In the genomic region with DNA sequence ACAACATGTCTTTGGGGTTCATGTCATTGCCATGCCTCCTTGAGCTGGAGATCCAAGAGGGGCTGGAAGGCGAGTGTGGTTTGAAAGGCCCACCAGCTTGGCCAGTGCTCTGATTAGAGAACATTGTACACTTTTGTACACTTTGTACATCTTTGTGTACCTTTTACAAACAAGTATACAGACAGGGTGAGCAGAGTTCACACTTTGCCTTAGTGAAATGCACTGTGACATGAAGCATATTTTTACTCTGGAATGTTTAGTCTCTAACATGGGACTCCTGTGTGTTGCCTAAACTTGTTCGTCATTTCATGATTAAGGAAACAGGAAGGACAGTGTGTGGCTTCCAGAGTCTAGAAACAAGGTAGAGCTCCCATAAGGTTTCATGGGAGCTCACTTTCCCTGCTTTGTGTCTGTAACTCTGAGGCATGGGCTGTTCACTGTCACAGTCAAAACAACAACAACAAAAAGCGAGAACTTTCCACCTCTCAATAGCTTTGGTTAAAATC, we compare ENCODE assay signal across 15 cellular contexts.
"Had no signal": no experiment of that assay in that cellular context is flagged by ENCODE, and none has a peak within 500 bp of the region (broad histone marks: within the 10 kb centered on the region; RNA-seq: fewer than 3 reads in every experiment).

No MANE protein-coding gene starts in this region.

- H3K27me3 Mint-ChIP-seq: activated B cell treated with CpG ODN at 0.5 μM for 24 hours; activated CD4-positive, alpha-beta memory T cell treated with anti-CD3 and anti-CD28 coated beads for 36 hours; activated naive CD8-positive, alpha-beta T cell; stimulated activated naive CD8-positive, alpha-beta T cell treated with anti-CD3 and anti-CD28 coated beads, Interleukin-15, amount 100 ng/mL, for 72 hours had no signal

- H3K4me3 Mint-ChIP-seq: activated B cell treated with CpG ODN at 0.5 μM for 24 hours; activated CD4-positive, alpha-beta memory T cell treated with anti-CD3 and anti-CD28 coated beads for 36 hours; activated naive CD8-positive, alpha-beta T cell; naive thymus-derived CD8-positive, alpha-beta T cell; stimulated activated naive CD8-positive, alpha-beta T cell treated with anti-CD3 and anti-CD28 coated beads, Interleukin-15, amount 100 ng/mL, for 72 hours; T-helper 2 cell treated with Interferon-gamma antibody and Interleukin-4, amounts not matched to agents 5 μg/mL and 100 μg/mL, for 36 hours had no signal

- H3K9me3 Mint-ChIP-seq: activated B cell treated with CpG ODN at 0.5 μM for 24 hours; activated CD4-positive, alpha-beta memory T cell treated with anti-CD3 and anti-CD28 coated beads for 36 hours; naive thymus-derived CD8-positive, alpha-beta T cell; stimulated activated naive CD8-positive, alpha-beta T cell treated with anti-CD3 and anti-CD28 coated beads, Interleukin-15, amount 100 ng/mL, for 72 hours; T-helper 2 cell treated with Interferon-gamma antibody and Interleukin-4, amounts not matched to agents 5 μg/mL and 100 μg/mL, for 36 hours had no signal

- H3K36me3 ChIP-seq: gastroesophageal sphincter, heart right ventricle, upper lobe of left lung had no signal

- H3K4me3 ChIP-seq: gastroesophageal sphincter, heart right ventricle, upper lobe of left lung had no signal

- H3K27me3 ChIP-seq: gastroesophageal sphincter, heart right ventricle, upper lobe of left lung had no signal

- H3K4me1 Mint-ChIP-seq: activated B cell treated with CpG ODN at 0.5 μM for 24 hours; naive thymus-derived CD8-positive, alpha-beta T cell; stimulated activated naive CD8-positive, alpha-beta T cell treated with anti-CD3 and anti-CD28 coated beads, Interleukin-15, amount 100 ng/mL, for 72 hours had no signal

- DNase-seq: activated B cell treated with CpG ODN at 0.5 μM for 24 hours; activated CD4-positive, alpha-beta memory T cell treated with anti-CD3 and anti-CD28 coated beads for 36 hours; activated CD4-positive, alpha-beta T cell treated with anti-CD3 and anti-CD28 coated beads for 4 hours; dermis blood vessel endothelial cell; effector memory CD4-positive, alpha-beta T cell; heart right ventricle; mesenchymal stem cell; naive thymus-derived CD8-positive, alpha-beta T cell; nucleus accumbens; retina; stimulated activated naive CD8-positive, alpha-beta T cell treated with anti-CD3 and anti-CD28 coated beads, Interleukin-15, amount 100 ng/mL, for 72 hours; upper lobe of left lung had no signal

- ATAC-seq: gastroesophageal sphincter; heart right ventricle; naive thymus-derived CD8-positive, alpha-beta T cell; stimulated activated naive CD8-positive, alpha-beta T cell treated with anti-CD3 and anti-CD28 coated beads, Interleukin-15, amount 100 ng/mL, for 72 hours had no signal

- H3K27ac ChIP-seq: gastroesophageal sphincter, heart right ventricle, upper lobe of left lung had no signal

- H3K27ac Mint-ChIP-seq: activated B cell treated with CpG ODN at 0.5 μM for 24 hours; activated CD4-positive, alpha-beta memory T cell treated with anti-CD3 and anti-CD28 coated beads for 36 hours; activated naive CD8-positive, alpha-beta T cell; naive thymus-derived CD8-positive, alpha-beta T cell; stimulated activated naive CD8-positive, alpha-beta T cell treated with anti-CD3 and anti-CD28 coated beads, Interleukin-15, amount 100 ng/mL, for 72 hours; T-helper 2 cell treated with Interferon-gamma antibody and Interleukin-4, amounts not matched to agents 5 μg/mL and 100 μg/mL, for 36 hours had no signal

- H3K36me3 Mint-ChIP-seq: activated CD4-positive, alpha-beta memory T cell treated with anti-CD3 and anti-CD28 coated beads for 36 hours; activated naive CD8-positive, alpha-beta T cell; naive thymus-derived CD8-positive, alpha-beta T cell had no signal

- H3K9me3 ChIP-seq: gastroesophageal sphincter, heart right ventricle, upper lobe of left lung had no signal
